ENCODE assay signal across 12 cellular contexts in genomic region chr10:120262857-120263547, GRCh38.
DNase-seq lines count a peak whose midpoint lies in the region; ATAC-seq and TF ChIP-seq lines count a peak whose summit lies in the region.
"Had no signal": no experiment of that assay in that cellular context is flagged by ENCODE, and none has a peak within 500 bp of the region (broad histone marks: within the 10 kb centered on the region; RNA-seq: fewer than 3 reads in every experiment).

No MANE protein-coding gene starts in this region.

- peak; percentile 55 for ATAC-seq in GM21367 (IDR thresholded peaks at IDR 0.05; ENCODE audit: unreplicated experiment)
- ATAC-seq in HG03108 (IDR thresholded peaks at IDR 0.05; ENCODE audit: unreplicated experiment) = peak; percentile 64

- H3K36me3 ChIP-seq in GM06990 (ENCODE audit: control insufficient read depth, insufficient read depth, low read length) = no peaks in the 10 kb centered on the region
- H3K36me3 ChIP-seq: esophagus squamous epithelium had no signal

- DNase-seq in GM06990 (ENCODE audit: extremely low read depth, insufficient read length) (peak; percentile 11), astrocyte of the spinal cord (ENCODE audit: low read depth, low spot score) (peak; percentile 52), NCI-H2107 (lab: John Stamatoyannopoulos, UW) (no peak), NCI-H187 (lab: John Stamatoyannopoulos, UW) (no peak), A172 (ENCODE audit: low spot score) (no peak), UCSD-AML1 (lab: John Stamatoyannopoulos, UW; ENCODE audit: unreplicated experiment) (no peak)
- DNase-seq: activated CD4-positive, alpha-beta memory T cell treated with anti-CD3 and anti-CD28 coated beads for 36 hours; activated gamma-delta T cell treated with Interleukin-2 at 50 U/mL for 16 hours; esophagus squamous epithelium; OCI-M1 had no signal

- no peaks in the 10 kb centered on the region; the same call in 1 of the 2 replicates for H3K27me3 ChIP-seq in GM06990 (replicated peaks; ENCODE audit: control insufficient read depth, insufficient read depth, low read length)
- H3K27me3 ChIP-seq: esophagus squamous epithelium had no signal

- TF ChIP-seq CTCF in GM06990 (IDR thresholded peaks at IDR 0.05; ENCODE audit: insufficient read depth, low read length, poor library complexity, severe bottlenecking) (no peak), astrocyte of the spinal cord (IDR thresholded peaks at IDR 0.05; ENCODE audit: low read depth, low read length) (no peak)

- in situ Hi-C loops in astrocyte of the spinal cord (cut with HindIII; ENCODE audit: low sequenced_read_pairs) = no loop called here

- H3K4me3 ChIP-seq in GM06990 (replicated peaks; ENCODE audit: low read depth, low read length) (no peak overlapping the region), astrocyte of the spinal cord (ENCODE audit: low read depth, low read length) (no peak overlapping the region)
- H3K4me3 ChIP-seq: esophagus squamous epithelium had no signal

Comparison
In these comparisons a context has a peak if more than half of its experiments do, and no peak if none do; other contexts are left out.
1. DNase-seq: peak in GM06990 (single experiment) and astrocyte of the spinal cord (single experiment); none in NCI-H2107 (single experiment), NCI-H187 (0 of 2), A172 (single experiment) and UCSD-AML1 (single experiment).